2 cellular contexts compared by ENCODE assay signal in genomic region chr17:8314797-8315739, GRCh38.
TF ChIP-seq lines count a peak whose summit lies in the region.

No MANE protein-coding gene starts in this region.

TF ChIP-seq in IMR-90, 13 proteins besides CTCF, POLR2A, EP300 and RAD21:
- TF ChIP-seq RFX5 (IDR thresholded peaks at IDR 0.05; ENCODE audit: low read depth, low read length): no peak
- no peak for TF ChIP-seq NFE2L2 (IDR thresholded peaks at IDR 0.05; ENCODE audit: low read depth, low read length)
- TF ChIP-seq FOS (IDR thresholded peaks at IDR 0.05; ENCODE audit: low read depth, low read length): no peak
- TF ChIP-seq MAZ (IDR thresholded peaks at IDR 0.05; ENCODE audit: borderline replicate concordance, low read depth, low read length): no peak
- TF ChIP-seq CHD1 (IDR thresholded peaks at IDR 0.05; ENCODE audit: low read depth, low read length): no peak
- TF ChIP-seq RCOR1 (IDR thresholded peaks at IDR 0.05; ENCODE audit: insufficient replicate concordance, low read length): no peak
- no peak for TF ChIP-seq MXI1 (IDR thresholded peaks at IDR 0.05; ENCODE audit: borderline replicate concordance, low read depth, low read length)
- TF ChIP-seq USF2 (IDR thresholded peaks at IDR 0.05; ENCODE audit: low read depth, low read length): no peak
- TF ChIP-seq ELK1 (IDR thresholded peaks at IDR 0.05; ENCODE audit: borderline replicate concordance, low read depth, low read length): no peak
- TF ChIP-seq BHLHE40 (IDR thresholded peaks at IDR 0.05; ENCODE audit: low read depth, low read length): no peak
- TF ChIP-seq SMC3 (IDR thresholded peaks at IDR 0.05; ENCODE audit: low read depth, low read length): no peak

TF ChIP-seq in H1, 55 proteins besides CTCF, POLR2A, EP300 and RAD21:
- TF ChIP-seq SUZ12 (IDR thresholded peaks at IDR 0.05; ENCODE audit: low read length): peak; percentile 30; the same call in 1 of the 2 replicates
- TF ChIP-seq BRCA1 (IDR thresholded peaks at IDR 0.05; ENCODE audit: low read depth, low read length): no peak
- 0 out of 2 replicates have a peak, but pooled peaks have one; percentile 12 for TF ChIP-seq MAX (IDR thresholded peaks at IDR 0.05)
- TF ChIP-seq SP1 (IDR thresholded peaks at IDR 0.05; ENCODE audit: low read depth, low read length): no peak
- no peak for TF ChIP-seq CBX5 (IDR thresholded peaks at IDR 0.05; ENCODE audit: low read depth, low read length)
- no peak for TF ChIP-seq EZH2 (IDR thresholded peaks at IDR 0.05; ENCODE audit: low read depth, low read length, severe bottlenecking)
- TF ChIP-seq FOSL1 (IDR thresholded peaks at IDR 0.05; ENCODE audit: insufficient read depth, low read depth, low read length): peak; percentile 40; the same call in 1 of the 2 replicates
- TF ChIP-seq TEAD4 (IDR thresholded peaks at IDR 0.05; ENCODE audit: low read depth, low read length): no peak
- TF ChIP-seq SIN3A (conservative IDR thresholded peaks at IDR 0.05 in 1 of 2, IDR thresholded peaks at IDR 0.05 in 1 of 2; ENCODE audit: low read depth in 1 of 2, low read length in 2 of 2): no peak
- no peak for TF ChIP-seq HDAC6 (IDR thresholded peaks at IDR 0.05; ENCODE audit: low read depth, low read length)
- TF ChIP-seq KDM4A (IDR thresholded peaks at IDR 0.05; ENCODE audit: low read depth, low read length, severe bottlenecking): peak; percentile 78
